ENCODE assay signal across 1 cellular context in the genomic region with DNA sequence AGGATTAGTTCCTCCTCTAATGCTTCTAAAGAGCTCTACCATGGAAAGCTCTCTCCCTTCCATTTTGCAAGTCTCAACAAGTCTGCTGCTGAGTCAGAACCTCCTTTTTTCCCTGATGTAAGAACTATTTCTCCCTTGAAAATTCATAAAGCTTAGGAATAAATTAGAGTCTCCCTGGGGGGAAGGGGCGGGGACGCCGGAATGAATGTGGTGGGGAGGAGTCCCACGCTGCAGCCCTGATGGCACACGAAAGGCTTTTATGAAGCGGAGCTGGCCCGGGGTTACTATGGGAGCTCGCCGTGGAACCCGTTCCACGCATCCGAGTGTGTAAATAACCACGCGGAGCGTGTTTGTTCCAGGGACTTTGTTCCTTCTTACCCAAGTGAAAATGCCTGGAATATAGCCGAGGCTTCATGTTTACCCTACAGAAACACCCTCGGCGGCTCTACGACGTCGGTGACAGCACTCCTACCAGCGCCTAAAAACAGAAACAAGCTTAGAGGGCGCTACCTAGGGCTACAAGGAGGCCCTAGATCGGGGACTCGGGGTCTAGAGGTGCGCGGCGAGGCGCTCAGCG.
TF ChIP-seq lines count a peak whose summit lies in the region.

No MANE protein-coding gene starts in this region.

TF ChIP-seq in HepG2, 621 proteins besides CTCF, POLR2A, EP300 and RAD21 (continued from another document and continues in another):
- TF ChIP-seq, protein P1, sequence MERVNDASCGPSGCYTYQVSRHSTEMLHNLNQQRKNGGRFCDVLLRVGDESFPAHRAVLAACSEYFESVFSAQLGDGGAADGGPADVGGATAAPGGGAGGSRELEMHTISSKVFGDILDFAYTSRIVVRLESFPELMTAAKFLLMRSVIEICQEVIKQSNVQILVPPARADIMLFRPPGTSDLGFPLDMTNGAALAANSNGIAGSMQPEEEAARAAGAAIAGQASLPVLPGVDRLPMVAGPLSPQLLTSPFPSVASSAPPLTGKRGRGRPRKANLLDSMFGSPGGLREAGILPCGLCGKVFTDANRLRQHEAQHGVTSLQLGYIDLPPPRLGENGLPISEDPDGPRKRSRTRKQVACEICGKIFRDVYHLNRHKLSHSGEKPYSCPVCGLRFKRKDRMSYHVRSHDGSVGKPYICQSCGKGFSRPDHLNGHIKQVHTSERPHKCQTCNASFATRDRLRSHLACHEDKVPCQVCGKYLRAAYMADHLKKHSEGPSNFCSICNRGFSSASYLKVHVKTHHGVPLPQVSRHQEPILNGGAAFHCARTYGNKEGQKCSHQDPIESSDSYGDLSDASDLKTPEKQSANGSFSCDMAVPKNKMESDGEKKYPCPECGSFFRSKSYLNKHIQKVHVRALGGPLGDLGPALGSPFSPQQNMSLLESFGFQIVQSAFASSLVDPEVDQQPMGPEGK (CRISPR knock-in tag; IDR thresholded peaks at IDR 0.05), result 0 out of 2 replicates have a peak, but pooled peaks have one; percentile 22
- TF ChIP-seq ZNF30 (CRISPR knock-in tag; IDR thresholded peaks at IDR 0.05) (no peak), ZNF558 (CRISPR knock-in tag; IDR thresholded peaks at IDR 0.05; ENCODE audit: borderline replicate concordance) (0 out of 2 replicates have a peak, but pooled peaks have one; percentile 21), ZNF282 (IDR thresholded peaks at IDR 0.05; ENCODE audit: partially characterized antibody) (no peak), ZBTB43 (CRISPR knock-in tag; conservative IDR thresholded peaks at IDR 0.05) (no peak), ZNF263 (CRISPR knock-in tag; IDR thresholded peaks at IDR 0.05) (peak; percentile 72), ZNF367 (CRISPR knock-in tag; IDR thresholded peaks at IDR 0.05; ENCODE audit: borderline replicate concordance) (no peak), NAIF1 (CRISPR knock-in tag; IDR thresholded peaks at IDR 0.05; ENCODE audit: borderline replicate concordance) (peak; percentile 57; the same call in 1 of the 2 replicates), ATF1 (CRISPR knock-in tag; IDR thresholded peaks at IDR 0.05) (0 out of 2 replicates have a peak, but pooled peaks have one; percentile 32), FOXK1 (CRISPR knock-in tag; IDR thresholded peaks at IDR 0.05; ENCODE audit: borderline replicate concordance, low read depth) (no peak), PHF20 (CRISPR knock-in tag; IDR thresholded peaks at IDR 0.05) (no peak; the same call in 1 of the 2 replicates), ZNF234 (CRISPR knock-in tag; conservative IDR thresholded peaks at IDR 0.05) (no peak), GPN1 (CRISPR knock-in tag; IDR thresholded peaks at IDR 0.05; ENCODE audit: borderline replicate concordance) (no peak), SNAI1 (CRISPR knock-in tag; IDR thresholded peaks at IDR 0.05; ENCODE audit: borderline replicate concordance) (no peak), ESRRA (CRISPR knock-in tag; IDR thresholded peaks at IDR 0.05; ENCODE audit: low read depth) (no peak), CCDC6 (CRISPR knock-in tag; IDR thresholded peaks at IDR 0.05) (no peak), ZNF333 (CRISPR knock-in tag; IDR thresholded peaks at IDR 0.05; ENCODE audit: borderline replicate concordance) (no peak), GATA4 (IDR thresholded peaks at IDR 0.05; ENCODE audit: borderline replicate concordance, low read depth) (0 out of 2 replicates have a peak, but pooled peaks have one; percentile 3), RAD51 (IDR thresholded peaks at IDR 0.05; ENCODE audit: borderline replicate concordance) (no peak), KLF12 (CRISPR knock-in tag; IDR thresholded peaks at IDR 0.05; ENCODE audit: borderline replicate concordance) (no peak), ZNF660 (CRISPR knock-in tag; IDR thresholded peaks at IDR 0.05; ENCODE audit: borderline replicate concordance, low read depth) (no peak), ZNF251 (CRISPR knock-in tag; IDR thresholded peaks at IDR 0.05) (no peak), KLF6 (CRISPR knock-in tag; IDR thresholded peaks at IDR 0.05) (peak; percentile 9; the same call in 1 of the 2 replicates), ZIK1 (CRISPR knock-in tag; IDR thresholded peaks at IDR 0.05; ENCODE audit: borderline replicate concordance, low read depth) (0 out of 2 replicates have a peak, but pooled peaks have one; percentile 1), CAMTA2 (CRISPR knock-in tag; IDR thresholded peaks at IDR 0.05; ENCODE audit: borderline replicate concordance) (0 out of 2 replicates have a peak, but pooled peaks have one; percentile 18), ELF4 (CRISPR knock-in tag; IDR thresholded peaks at IDR 0.05; ENCODE audit: borderline replicate concordance) (no peak), TEAD3 (CRISPR knock-in tag; optimal IDR thresholded peaks at IDR 0.05; ENCODE audit: borderline replicate concordance) (no peak), DPF2 (CRISPR knock-in tag; IDR thresholded peaks at IDR 0.05; ENCODE audit: borderline replicate concordance, low read depth) (no peak), JDP2 (CRISPR knock-in tag; IDR thresholded peaks at IDR 0.05; ENCODE audit: borderline replicate concordance) (no peak), RORA (CRISPR knock-in tag; IDR thresholded peaks at IDR 0.05) (0 out of 2 replicates have a peak, but pooled peaks have one; percentile 32), KLF16 (CRISPR knock-in tag; IDR thresholded peaks at IDR 0.05) (0 out of 4 replicates have a peak, but pooled peaks of 1 of the 2 experiments have one; percentile 12), ZBTB40 (IDR thresholded peaks at IDR 0.05) (no peak), ZBTB40 (CRISPR knock-in tag; IDR thresholded peaks at IDR 0.05) (no peak), NR1H2 (CRISPR knock-in tag; IDR thresholded peaks at IDR 0.05; ENCODE audit: borderline replicate concordance, low read depth) (no peak), YEATS2 (CRISPR knock-in tag; IDR thresholded peaks at IDR 0.05; ENCODE audit: borderline replicate concordance) (0 out of 2 replicates have a peak, but pooled peaks have one; percentile 1), MBD4 (IDR thresholded peaks at IDR 0.05; ENCODE audit: borderline replicate concordance, low read length) (no peak), CHCHD3 (CRISPR knock-in tag; IDR thresholded peaks at IDR 0.05) (no peak), FOXA1 (IDR thresholded peaks at IDR 0.05) (no peak), FOXA1 (CRISPR knock-in tag; IDR thresholded peaks at IDR 0.05) (peak; percentile 23; the same call in 1 of the 2 replicates), GABPA (IDR thresholded peaks at IDR 0.05; ENCODE audit: low read depth, low read length) (no peak), GABPA (CRISPR knock-in tag; IDR thresholded peaks at IDR 0.05; ENCODE audit: low read depth) (no peak), ZNF331 (CRISPR knock-in tag; IDR thresholded peaks at IDR 0.05) (no peak), PPARG (CRISPR knock-in tag; conservative IDR thresholded peaks at IDR 0.05) (0 out of 2 replicates have a peak, but pooled peaks have one; percentile 6), POLR2G (IDR thresholded peaks at IDR 0.05; ENCODE audit: low read depth, low read length) (no peak), MAF1 (CRISPR knock-in tag; IDR thresholded peaks at IDR 0.05; ENCODE audit: borderline replicate concordance) (no peak), CBFB (CRISPR knock-in tag; IDR thresholded peaks at IDR 0.05) (peak; percentile 9; the same call in 1 of the 2 replicates), ZNF230 (CRISPR knock-in tag; IDR thresholded peaks at IDR 0.05) (no peak), ZNF24 (IDR thresholded peaks at IDR 0.05) (no peak)
- TF ChIP-seq, protein P2, sequence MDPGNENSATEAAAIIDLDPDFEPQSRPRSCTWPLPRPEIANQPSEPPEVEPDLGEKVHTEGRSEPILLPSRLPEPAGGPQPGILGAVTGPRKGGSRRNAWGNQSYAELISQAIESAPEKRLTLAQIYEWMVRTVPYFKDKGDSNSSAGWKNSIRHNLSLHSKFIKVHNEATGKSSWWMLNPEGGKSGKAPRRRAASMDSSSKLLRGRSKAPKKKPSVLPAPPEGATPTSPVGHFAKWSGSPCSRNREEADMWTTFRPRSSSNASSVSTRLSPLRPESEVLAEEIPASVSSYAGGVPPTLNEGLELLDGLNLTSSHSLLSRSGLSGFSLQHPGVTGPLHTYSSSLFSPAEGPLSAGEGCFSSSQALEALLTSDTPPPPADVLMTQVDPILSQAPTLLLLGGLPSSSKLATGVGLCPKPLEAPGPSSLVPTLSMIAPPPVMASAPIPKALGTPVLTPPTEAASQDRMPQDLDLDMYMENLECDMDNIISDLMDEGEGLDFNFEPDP (CRISPR knock-in tag; conservative IDR thresholded peaks at IDR 0.05), result 0 out of 2 replicates have a peak, but pooled peaks have one; percentile 72
- TF ChIP-seq, protein P3, sequence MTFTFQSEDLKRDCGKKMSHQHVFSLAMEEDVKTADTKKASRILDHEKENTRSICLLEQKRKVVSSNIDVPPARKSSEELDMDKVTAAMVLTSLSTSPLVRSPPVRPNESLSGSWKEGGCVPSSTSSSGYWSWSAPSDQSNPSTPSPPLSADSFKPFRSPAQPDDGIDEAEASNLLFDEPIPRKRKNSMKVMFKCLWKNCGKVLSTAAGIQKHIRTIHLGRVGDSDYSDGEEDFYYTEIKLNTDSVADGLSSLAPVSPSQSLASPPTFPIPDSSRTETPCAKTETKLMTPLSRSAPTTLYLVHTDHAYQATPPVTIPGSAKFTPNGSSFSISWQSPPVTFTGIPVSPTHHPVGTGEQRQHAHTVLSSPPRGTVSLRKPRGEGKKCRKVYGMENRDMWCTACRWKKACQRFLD (CRISPR knock-in tag; IDR thresholded peaks at IDR 0.05; ENCODE audit: borderline replicate concordance), result no peak; the same call in 1 of the 2 replicates
- TF ChIP-seq, protein P4, sequence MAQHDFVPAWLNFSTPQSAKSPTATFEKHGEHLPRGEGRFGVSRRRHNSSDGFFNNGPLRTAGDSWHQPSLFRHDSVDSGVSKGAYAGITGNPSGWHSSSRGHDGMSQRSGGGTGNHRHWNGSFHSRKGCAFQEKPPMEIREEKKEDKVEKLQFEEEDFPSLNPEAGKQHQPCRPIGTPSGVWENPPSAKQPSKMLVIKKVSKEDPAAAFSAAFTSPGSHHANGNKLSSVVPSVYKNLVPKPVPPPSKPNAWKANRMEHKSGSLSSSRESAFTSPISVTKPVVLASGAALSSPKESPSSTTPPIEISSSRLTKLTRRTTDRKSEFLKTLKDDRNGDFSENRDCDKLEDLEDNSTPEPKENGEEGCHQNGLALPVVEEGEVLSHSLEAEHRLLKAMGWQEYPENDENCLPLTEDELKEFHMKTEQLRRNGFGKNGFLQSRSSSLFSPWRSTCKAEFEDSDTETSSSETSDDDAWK (CRISPR knock-in tag; IDR thresholded peaks at IDR 0.05), result no peak
